8 cellular contexts compared by ENCODE assay signal in the genomic region with DNA sequence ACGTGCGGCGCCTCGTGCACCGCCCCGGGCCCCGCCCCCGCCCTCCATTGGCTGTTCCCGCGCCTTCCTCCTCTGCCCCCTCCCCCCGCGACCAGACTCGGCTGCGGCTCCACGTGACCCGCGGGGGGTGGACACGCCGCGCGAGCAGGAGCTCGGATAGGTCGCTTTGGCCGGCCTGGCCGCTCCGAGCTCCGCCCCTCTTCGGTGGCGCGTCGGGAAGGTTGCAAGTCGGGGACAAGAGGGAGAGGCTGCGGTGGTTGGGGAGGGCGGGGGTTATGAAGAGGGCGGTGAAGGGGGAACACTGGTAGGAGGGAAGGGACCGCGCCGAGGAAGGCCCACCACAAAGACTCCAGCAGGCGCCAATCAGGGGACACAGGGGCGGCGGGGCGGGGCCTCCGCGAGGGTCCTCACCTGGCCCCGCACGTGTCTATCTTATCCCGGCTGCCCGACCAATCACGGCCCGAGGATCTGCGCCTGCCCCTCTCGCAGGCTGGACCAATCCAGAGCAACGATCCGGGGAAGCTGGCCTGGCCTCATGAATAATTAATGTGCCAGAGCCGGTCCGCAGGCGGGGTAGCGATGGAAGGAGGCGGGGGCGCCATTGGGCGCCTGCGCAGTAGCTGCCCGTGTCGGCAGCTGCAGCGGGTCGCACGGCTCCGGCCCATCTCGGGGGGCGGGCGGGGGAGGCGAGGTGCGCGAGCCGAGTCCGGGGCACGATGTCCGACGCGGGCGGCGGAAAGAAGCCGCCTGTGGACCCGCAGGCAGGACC. TPM values are rescaled to one million over a fixed set of nuclear protein-coding genes. Genes with fewer than 3 reads are reported as not detected.
DNase-seq lines count a peak whose midpoint lies in the region; ATAC-seq and TF ChIP-seq lines count a peak whose summit lies in the region.

A gene with protein sequence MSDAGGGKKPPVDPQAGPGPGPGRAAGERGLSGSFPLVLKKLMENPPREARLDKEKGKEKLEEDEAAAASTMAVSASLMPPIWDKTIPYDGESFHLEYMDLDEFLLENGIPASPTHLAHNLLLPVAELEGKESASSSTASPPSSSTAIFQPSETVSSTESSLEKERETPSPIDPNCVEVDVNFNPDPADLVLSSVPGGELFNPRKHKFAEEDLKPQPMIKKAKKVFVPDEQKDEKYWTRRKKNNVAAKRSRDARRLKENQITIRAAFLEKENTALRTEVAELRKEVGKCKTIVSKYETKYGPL (plus strand): TSS at position 614 of the 769 bp plus-strand sequence. CDS start 103 bp downstream, at position 717.

- POLR2A ChIA-PET in BJ (lab: Charles Lee), result interaction anchor here (0.6 to 1.0 kb wide), 7 partner anchors 15 to 419 kb away, joined by 3 to 9 read pairs (median 3); a partner anchor contains a TSS

- peak within 1 kb of the TSS; percentile 95 for H3K4me3 Mint-ChIP-seq in activated CD4-positive, alpha-beta T cell treated with anti-CD3 and anti-CD28 coated beads, Interleukin-2, amount 10 ng/mL, durations not matched to agents 24 days and 14 days

- CTCF ChIA-PET in BJ (lab: Yijun Ruan, JAX), result interaction anchor here (1.3 to 4.4 kb wide), 4 partner anchors 14 to 146 kb away, joined by 3 to 23 read pairs (median 5); no protein-coding TSS in a partner anchor

- H3K27me3 ChIP-seq in BJ (ENCODE audit: control insufficient read depth, insufficient read depth, low read length) (peaks cover 4% of the 10 kb centered on the region; the same call in 1 of the 2 replicates), colonic mucosa (no peaks in the 10 kb centered on the region)

- no peaks in the 10 kb centered on the region for H3K36me3 Mint-ChIP-seq in activated CD4-positive, alpha-beta T cell treated with anti-CD3 and anti-CD28 coated beads, Interleukin-2, amount 10 ng/mL, durations not matched to agents 24 days and 14 days (ENCODE audit: low read depth)

- H3K4me1 Mint-ChIP-seq in activated CD4-positive, alpha-beta T cell treated with anti-CD3 and anti-CD28 coated beads, Interleukin-2, amount 10 ng/mL, durations not matched to agents 24 days and 14 days, result peaks cover 12% of the 10 kb centered on the region

- DNase-seq in BJ (ENCODE audit: low read depth), result peak; percentile 88
- DNase-seq in NCI-H526 (lab: John Stamatoyannopoulos, UW), result peak; percentile 96 to 98
- peak; percentile 99 for DNase-seq in activated CD4-positive, alpha-beta T cell treated with anti-CD3 and anti-CD28 coated beads, Interleukin-2, amount 10 ng/mL, durations not matched to agents 24 days and 14 days
- peak; percentile 98 for DNase-seq in colonic mucosa
- DNase-seq in kidney tubule cell (ENCODE audit: low spot score), result peak; percentile 99
- DNase-seq in stimulated activated CD4-positive, alpha-beta T cell treated with anti-CD3 and anti-CD28 coated beads, Interleukin-1b, Interleukin-23, amount 100 ng/mL, for 1 hour (ENCODE audit: low read depth in 2 of 2), result peak; percentile 94 to 96

- peak; percentile 76 for ATAC-seq in GM19328 (IDR thresholded peaks at IDR 0.05; ENCODE audit: unreplicated experiment)
- peak; percentile 72 for ATAC-seq in HG03469 (IDR thresholded peaks at IDR 0.05; ENCODE audit: unreplicated experiment)

- TF ChIP-seq CTCF in BJ (IDR thresholded peaks at IDR 0.05; ENCODE audit: insufficient read depth, low read depth, low read length) (no peak), colonic mucosa (IDR thresholded peaks at IDR 0.05) (no peak)

- H3K4me3 ChIP-seq in BJ (ENCODE audit: low read depth, low read length), result peak within 1 kb of the TSS; percentile 70
- peak within 1 kb of the TSS; percentile 61 for H3K4me3 ChIP-seq in colonic mucosa

- no peaks in the 10 kb centered on the region for H3K36me3 ChIP-seq in BJ (ENCODE audit: control insufficient read depth, insufficient read depth, low read length)
- H3K36me3 ChIP-seq in colonic mucosa, result no peaks in the 10 kb centered on the region

- H3K27me3 Mint-ChIP-seq in activated CD4-positive, alpha-beta T cell treated with anti-CD3 and anti-CD28 coated beads, Interleukin-2, amount 10 ng/mL, durations not matched to agents 24 days and 14 days, result peaks cover 3% of the 10 kb centered on the region

- intact Hi-C loops in activated CD4-positive, alpha-beta T cell treated with anti-CD3 and anti-CD28 coated beads, Interleukin-2, amount 10 ng/mL, durations not matched to agents 24 days and 14 days (cut with micrococcal nuclease), result loop anchor here (1.0 kb wide), 3 partner anchors 67 to 95 kb away; a partner anchor contains a TSS
- intact Hi-C loops in colonic mucosa (cut with DNase I), result no loop called here

- peak within 1 kb of the TSS; percentile 95 for H3K27ac Mint-ChIP-seq in activated CD4-positive, alpha-beta T cell treated with anti-CD3 and anti-CD28 coated beads, Interleukin-2, amount 10 ng/mL, durations not matched to agents 24 days and 14 days

- H3K9me3 ChIP-seq in colonic mucosa, result no peaks in the 10 kb centered on the region

- H3K4me1 ChIP-seq in colonic mucosa, result peaks cover 9% of the 10 kb centered on the region

- H3K9ac ChIP-seq in colonic mucosa (ENCODE audit: low read depth in 2 of 2, low read length in 2 of 2), result peak within 1 kb of the TSS; percentile 82 to 86

- H3K9me3 Mint-ChIP-seq in activated CD4-positive, alpha-beta T cell treated with anti-CD3 and anti-CD28 coated beads, Interleukin-2, amount 10 ng/mL, durations not matched to agents 24 days and 14 days, result no peaks in the 10 kb centered on the region

- peak within 1 kb of the TSS; percentile 98 for H3K27ac ChIP-seq in colonic mucosa

RNA-seq across cellular contexts. Expression of the gene that starts here (rescaled TPM):
- 21.0 and 28.7 TPM in 2 replicates for polyA plus RNA-seq in BJ (2011; rRNA removed)
- 26.2 and 39.5 TPM in 2 replicates for polyA minus RNA-seq in BJ (2011; rRNA and poly(A)+ RNA removed)
- 2.0 and 2.1 TPM in 2 replicates for total RNA-seq in activated CD4-positive, alpha-beta T cell treated with anti-CD3 and anti-CD28 coated beads, Interleukin-2, amount 10 ng/mL, durations not matched to agents 24 days and 14 days
- total RNA-seq in colonic mucosa, result 10 to 100 TPM; 12.7 to 28.9 TPM

Comparison
In these comparisons a context has a peak if more than half of its experiments do, and no peak if none do; other contexts are left out.
1. Peak in every context shown above with its lines: DNase-seq, ATAC-seq, H3K4me3 ChIP-seq and H3K27ac ChIP-seq.